Comparison of ENCODE assay signal across 17 cellular contexts in the genomic region with DNA sequence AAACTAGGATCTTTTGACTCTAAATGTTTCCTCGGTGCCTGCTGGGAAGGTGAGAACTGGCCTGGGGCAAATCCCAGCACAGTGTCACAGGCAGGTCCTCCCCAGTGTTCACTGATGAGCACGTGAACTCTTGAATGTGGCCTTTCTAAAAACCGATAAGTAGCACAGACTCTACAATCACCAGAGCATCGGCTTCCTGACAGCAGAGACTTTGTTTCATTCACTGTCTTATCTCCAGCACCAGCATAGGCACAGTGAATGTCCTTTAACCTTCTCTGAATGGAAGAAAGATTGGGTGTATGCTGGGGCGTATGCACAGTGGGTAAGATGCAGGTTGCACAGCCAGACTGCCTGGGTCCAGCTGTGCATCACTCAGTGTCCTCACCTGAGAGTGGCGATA.
"Had no signal": no experiment of that assay in that cellular context is flagged by ENCODE, and none has a peak within 500 bp of the region (broad histone marks: within the 10 kb centered on the region; RNA-seq: fewer than 3 reads in every experiment).

No MANE protein-coding gene starts in this region.

- H3K27ac ChIP-seq: coronary artery, gastroesophageal sphincter, pancreas, vagina had no signal

- FAIRE-seq: endometrium, pancreas, small intestine had no signal

- H3K27me3 ChIP-seq: pancreas had no signal

- H3K4me1 ChIP-seq: gastroesophageal sphincter, pancreas had no signal

- DNase-seq: central memory CD4-positive, alpha-beta T cell; effector CD8-positive, alpha-beta T cell; mammary epithelial cell; mucosa of descending colon; natural killer cell; nucleus accumbens; pancreas; right cardiac atrium; small intestine; stimulated activated CD4-positive, alpha-beta T cell treated with anti-CD3 and anti-CD28 coated beads, Interleukin-2, amount 100 ng/mL, for 48 hours; stimulated activated naive CD8-positive, alpha-beta T cell treated with anti-CD3 and anti-CD28 coated beads, Interleukin-15, Interleukin-2, amounts not matched to agents 100 U/mL and 50 U/mL, for 24 hours had no signal

- H3K9me3 ChIP-seq: gastroesophageal sphincter, mucosa of descending colon, pancreas, vagina had no signal

- H3K36me3 ChIP-seq: gastroesophageal sphincter, pancreas, vagina had no signal

- H3K4me3 ChIP-seq: coronary artery, mucosa of descending colon, pancreas had no signal

- ATAC-seq: esophagus mucosa; gastroesophageal sphincter; left lobe of liver; mucosa of descending colon; natural killer cell; pancreas; right cardiac atrium; stimulated activated naive CD8-positive, alpha-beta T cell treated with anti-CD3 and anti-CD28 coated beads, Interleukin-15, Interleukin-2, amounts not matched to agents 100 U/mL and 50 U/mL, for 24 hours had no signal
